23 cellular contexts compared by ENCODE assay signal in genomic region chr6:54860739-54861138, GRCh38. TPM values are rescaled to one million over a fixed set of nuclear protein-coding genes. Genes with fewer than 3 reads are reported as not detected.
DNase-seq lines count a peak whose midpoint lies in the region; ATAC-seq, FAIRE-seq and TF ChIP-seq lines count a peak whose summit lies in the region.
"Had no signal": no experiment of that assay in that cellular context is flagged by ENCODE, and none has a peak within 500 bp of the region (broad histone marks: within the 10 kb centered on the region; RNA-seq: fewer than 3 reads in every experiment).

No MANE protein-coding gene starts in this region.

- H3K9me1 ChIP-seq in keratinocyte (ENCODE audit: control insufficient read depth, extremely low read depth, insufficient read depth, low read length) = peaks cover 3% of the 10 kb centered on the region

- dilution Hi-C loops in keratinocyte (cut with MboI; ENCODE audit: extremely low pct_ligation_motif_present, low sequenced_read_pairs) = no loop called here

- H3K4me1 ChIP-seq in keratinocyte (ENCODE audit: control insufficient read depth, extremely low read depth, insufficient read depth, low read length) = peaks cover 27% of the 10 kb centered on the region
- H3K4me1 ChIP-seq: gastroesophageal sphincter, SJCRH30 had no signal

- H4K20me1 ChIP-seq in keratinocyte (ENCODE audit: control insufficient read depth, extremely low read depth, insufficient read depth, low read length) = peaks cover 13% of the 10 kb centered on the region

- peaks cover 7 to 11% of the 10 kb centered on the region in 2 experiments for H3K36me3 ChIP-seq in keratinocyte (ENCODE audit: control insufficient read depth in 2 of 2, extremely low read depth in 1 of 2, insufficient read depth in 2 of 2, low read length in 2 of 2)
- H3K36me3 ChIP-seq: gastroesophageal sphincter, neural progenitor cell, right atrium auricular region, SJCRH30, suprapubic skin had no signal

- peak overlapping the region; percentile 25 for H3K27ac ChIP-seq in keratinocyte (ENCODE audit: control insufficient read depth, insufficient read depth, low read length)
- H3K27ac ChIP-seq: gastroesophageal sphincter, neural progenitor cell, right atrium auricular region, SJCRH30, suprapubic skin had no signal

- H3K79me2 ChIP-seq in keratinocyte (ENCODE audit: control insufficient read depth, insufficient read depth, low read length) = peaks cover 95% of the 10 kb centered on the region

- no peaks in the 10 kb centered on the region for H3K9me3 ChIP-seq in keratinocyte (ENCODE audit: control insufficient read depth, low read depth, low read length)
- H3K9me3 ChIP-seq: gastroesophageal sphincter, right atrium auricular region, SJCRH30, suprapubic skin had no signal

- DNase-seq in EL = peak; percentile 51
- peak; percentile 15 for DNase-seq in NB4 (ENCODE audit: low read depth)
- peak; percentile 70 for DNase-seq in astrocyte of the hippocampus (ENCODE audit: low read depth, low spot score)
- no peak for DNase-seq in keratinocyte (ENCODE audit: low read depth, low spot score)
- DNase-seq in SKM-1 (lab: John Stamatoyannopoulos, UW; ENCODE audit: unreplicated experiment) = no peak
- DNase-seq: activated CD4-positive, alpha-beta T cell treated with anti-CD3 and anti-CD28 coated beads, Interleukin-2, amount 50 U/mL, for 1 hour; activated naive CD4-positive, alpha-beta T cell treated with anti-CD3 and anti-CD28 coated beads, Interleukin-2, amount 10 ng/mL, durations not matched to agents 7 days and 5 days; activated T-cell treated with anti-CD3 and anti-CD28 coated beads for 4 hours; AML-193; caudate nucleus; effector memory CD4-positive, alpha-beta T cell; NCI-H2171 treated with DMSO at 0.1 percent for 48 hours; stimulated activated CD4-positive, alpha-beta T cell treated with anti-CD3 and anti-CD28 coated beads, Interleukin-2, amount 100 ng/mL, for 24 hours; T-helper 9 cell had no signal

- ATAC-seq in HG02642 (IDR thresholded peaks at IDR 0.05; ENCODE audit: poor library complexity, unreplicated experiment) (no peak), HG03571 (IDR thresholded peaks at IDR 0.05; ENCODE audit: unreplicated experiment) (no peak), GM21529 (IDR thresholded peaks at IDR 0.05; ENCODE audit: unreplicated experiment) (no peak)
- ATAC-seq: gastroesophageal sphincter had no signal

- H3K27me3 ChIP-seq in keratinocyte (ENCODE audit: control insufficient read depth, extremely low read depth, insufficient read depth, low read length) = no peaks in the 10 kb centered on the region
- H3K27me3 ChIP-seq: gastroesophageal sphincter, neural progenitor cell, right atrium auricular region, SJCRH30, suprapubic skin had no signal

- no peak overlapping the region for H2AFZ ChIP-seq in keratinocyte (ENCODE audit: control insufficient read depth, low read length)
- H2AFZ ChIP-seq: neural progenitor cell had no signal

- H3K4me3 ChIP-seq in NB4 (ENCODE audit: low read depth, low read length) (no peak overlapping the region), keratinocyte (ENCODE audit: control insufficient read depth in 2 of 3, extremely low read depth in 1 of 3, insufficient read depth in 2 of 3, low read depth in 1 of 3, low read length in 3 of 3) (no peak overlapping the region)
- H3K4me3 ChIP-seq: gastroesophageal sphincter, neural progenitor cell, right atrium auricular region, SJCRH30, suprapubic skin had no signal

- TF ChIP-seq CTCF in NB4 (IDR thresholded peaks at IDR 0.05; ENCODE audit: low read depth, low read length) (no peak), keratinocyte (optimal IDR thresholded peaks at IDR 0.05 in 1 of 3, IDR thresholded peaks at IDR 0.05 in 1 of 3, conservative IDR thresholded peaks at IDR 0.05 in 1 of 3; ENCODE audit: extremely low read depth in 1 of 3, insufficient read depth in 2 of 3, low read length in 3 of 3) (no peak)

- H3K4me2 ChIP-seq in keratinocyte (ENCODE audit: control insufficient read depth, extremely low read depth, insufficient read depth, low read depth, low read length) = no peak overlapping the region
- H3K4me2 ChIP-seq: neural progenitor cell had no signal

- peak; percentile 93 for FAIRE-seq in keratinocyte (lab: Jason Lieb, UNC)

- no peak for TF ChIP-seq POLR2A in NB4 (IDR thresholded peaks at IDR 0.05; ENCODE audit: extremely low read depth, insufficient read length)

- H3K9ac ChIP-seq in keratinocyte (ENCODE audit: control insufficient read depth, extremely low read depth, insufficient read depth, low read length) = no peak overlapping the region
- H3K9ac ChIP-seq: neural progenitor cell had no signal

RNA-seq across cellular contexts. Expression of gene FAM83B, which starts 14.2 kb away (rescaled TPM):
- polyA plus RNA-seq in keratinocyte = 19.3 to 30.3 TPM (median 26.5 TPM) in 3 replicates
- polyA plus RNA-seq in keratinocyte (2011; ENCODE audit: low read depth) = 17.3 TPM
- 9.3 and 22.6 TPM in 2 replicates for polyA plus RNA-seq in keratinocyte (2011; cell fraction: cytosol; rRNA removed)
- 37.4 and 43.7 TPM in 2 replicates for polyA plus RNA-seq in keratinocyte (2011; cell fraction: nucleus; rRNA removed)
- polyA plus RNA-seq in keratinocyte (2012; ENCODE audit: low replicate concordance) = 16.0 and 22.5 TPM in 2 replicates
- 23.3 to 129 TPM (median 87.9 TPM) in 3 replicates for polyA minus RNA-seq in keratinocyte
- polyA minus RNA-seq in keratinocyte (2011; cell fraction: cytosol; rRNA and poly(A)+ RNA removed) = 42.2 TPM
- polyA minus RNA-seq in keratinocyte (2011; cell fraction: nucleus; rRNA and poly(A)+ RNA removed) = 117 and 220 TPM in 2 replicates
- polyA plus RNA-seq: IgD-negative memory B cell had no signal

Comparison
In these comparisons a context has a peak if more than half of its experiments do, and no peak if none do; other contexts are left out.
1. DNase-seq: peak in EL (single experiment), NB4 (single experiment) and astrocyte of the hippocampus (single experiment); none in keratinocyte (single experiment) and SKM-1 (single experiment).